Comparison of ENCODE assay signal across 19 cellular contexts in genomic region chr7:47588704-47589225, GRCh38. TPM values are rescaled to one million over a fixed set of nuclear protein-coding genes. Genes with fewer than 3 reads are reported as not detected.
A peak's percentile ranks its signal among the peaks of the same experiment; 100 is the strongest.
DNase-seq lines count a peak whose midpoint lies in the region; ATAC-seq and TF ChIP-seq lines count a peak whose summit lies in the region.
"Had no signal": no experiment of that assay in that cellular context is flagged by ENCODE, and none has a peak within 500 bp of the region (broad histone marks: within the 10 kb centered on the region; RNA-seq: fewer than 3 reads in every experiment).

No MANE protein-coding gene starts in this region.

- H3K9me3 ChIP-seq in Caco-2 (peaks cover 3% of the 10 kb centered on the region; the same call in 1 of the 2 replicates), mucosa of rectum (ENCODE audit: control insufficient read depth in 2 of 2, low read length in 2 of 2) (no peaks in the 10 kb centered on the region), mammary epithelial cell (replicated peaks; ENCODE audit: insufficient read depth, low read length) (no peaks in the 10 kb centered on the region)
- H3K9me3 ChIP-seq in CD8-positive, alpha-beta T cell (ENCODE audit: low read length): no peaks in the 10 kb centered on the region
- H3K9me3 ChIP-seq: esophagus squamous epithelium, ovary, right atrium auricular region had no signal

- H4K20me1 ChIP-seq in mammary epithelial cell (ENCODE audit: insufficient read depth, low read length): no peaks in the 10 kb centered on the region

- 92% methylated on average over 7 of the region's 8 CpGs for WGBS in mammary epithelial cell (ENCODE audit: low coverage, missing lambda C conversion rate)

- H3K9ac ChIP-seq in mucosa of rectum (ENCODE audit: low read depth in 1 of 2, low read length in 2 of 2): peak overlapping the region; percentile 33 to 34
- H3K9ac ChIP-seq in mammary epithelial cell (ENCODE audit: insufficient read depth, low read length): no peak overlapping the region

- CTCF ChIA-PET in Caco-2 (lab: Charles Lee) (no interaction called here), mammary epithelial cell (lab: Charles Lee; ENCODE audit: low non-redundant PET) (no interaction called here)
- CTCF ChIA-PET in CD8-positive, alpha-beta T cell (lab: Charles Lee): no interaction called here

- H3K9me3 Mint-ChIP-seq in Caco-2 (ENCODE audit: unreplicated experiment) (no peaks in the 10 kb centered on the region), brain (peaks cover 4 to 11% (median 8%) of the 10 kb centered on the region in 5 experiments)
- H3K9me3 Mint-ChIP-seq in CD8-positive, alpha-beta T cell: peaks cover 2% of the 10 kb centered on the region

- H3K4me1 ChIP-seq in Caco-2 (peaks cover 72% of the 10 kb centered on the region), mucosa of rectum (ENCODE audit: control insufficient read depth in 2 of 2, insufficient read depth in 2 of 2, low read length in 2 of 2) (peaks cover 2 to 10% of the 10 kb centered on the region in 2 donors), mammary epithelial cell (ENCODE audit: insufficient read depth, low read length) (peaks cover 27% of the 10 kb centered on the region)
- no peaks in the 10 kb centered on the region for H3K4me1 ChIP-seq in CD8-positive, alpha-beta T cell (ENCODE audit: insufficient read depth, low read length)

- H3K27me3 Mint-ChIP-seq in Caco-2 (ENCODE audit: insufficient read depth, unreplicated experiment) (no peaks in the 10 kb centered on the region), brain (peaks cover 5% of the 10 kb centered on the region)
- H3K27me3 Mint-ChIP-seq in CD8-positive, alpha-beta T cell (ENCODE audit: low read depth): peaks cover 11% of the 10 kb centered on the region
- H3K27me3 Mint-ChIP-seq: effector memory CD8-positive, alpha-beta T cell; T-helper 17 cell had no signal

- TF ChIP-seq CTCF in Caco-2 (IDR thresholded peaks at IDR 0.05; ENCODE audit: insufficient read depth in 1 of 2, low read depth in 1 of 2, low read length in 1 of 2, severe bottlenecking in 1 of 2, unreplicated experiment in 1 of 2): no peak
- no peak for TF ChIP-seq CTCF in brain (conservative IDR thresholded peaks at IDR 0.05)
- no peak for TF ChIP-seq CTCF in mammary epithelial cell (conservative IDR thresholded peaks at IDR 0.05 in 1 of 2, IDR thresholded peaks at IDR 0.05 in 1 of 2; ENCODE audit: extremely low read depth in 1 of 2, insufficient read depth in 1 of 2, low read depth in 1 of 2, low read length in 2 of 2)
- TF ChIP-seq CTCF in CD8-positive, alpha-beta T cell (IDR thresholded peaks at IDR 0.05): no peak

- H3K27ac ChIP-seq in mucosa of rectum (ENCODE audit: low read depth in 2 of 2, low read length in 2 of 2) (peak overlapping the region; percentile 61 to 77), mammary epithelial cell (ENCODE audit: insufficient read depth, low read depth, low read length) (no peak overlapping the region)
- H3K27ac ChIP-seq in CD8-positive, alpha-beta T cell (ENCODE audit: low read depth, low read length): no peak overlapping the region
- H3K27ac ChIP-seq: esophagus squamous epithelium, ovary, right atrium auricular region had no signal

- H3K27me3 ChIP-seq in Caco-2 (replicated peaks; ENCODE audit: control insufficient read depth, insufficient read depth, low read length) (no peaks in the 10 kb centered on the region), mucosa of rectum (ENCODE audit: control insufficient read depth in 2 of 2, insufficient read depth in 2 of 2, low read length in 2 of 2) (no peaks in the 10 kb centered on the region), mammary epithelial cell (ENCODE audit: insufficient read depth, low read length) (no peaks in the 10 kb centered on the region)
- H3K27me3 ChIP-seq in CD8-positive, alpha-beta T cell (ENCODE audit: insufficient read depth, low read length): no peaks in the 10 kb centered on the region
- H3K27me3 ChIP-seq: ovary, right atrium auricular region had no signal

- ATAC-seq in HG03095 (IDR thresholded peaks at IDR 0.05; ENCODE audit: unreplicated experiment): peak; percentile 60
- no peak for ATAC-seq in CD8-positive, alpha-beta T cell
- ATAC-seq: effector memory CD8-positive, alpha-beta T cell; naive thymus-derived CD8-positive, alpha-beta T cell; T-helper 17 cell had no signal

- DNase-seq in Caco-2 (no peak), superior temporal gyrus (ENCODE audit: extremely low spot score) (no peak), mammary epithelial cell (no peak), NCI-H1694 (lab: John Stamatoyannopoulos, UW) (no peak)
- no peak for DNase-seq in CD8-positive, alpha-beta T cell
- DNase-seq: activated naive CD8-positive, alpha-beta T cell treated with anti-CD3 and anti-CD28 coated beads for 36 hours; effector memory CD8-positive, alpha-beta T cell; esophagus squamous epithelium; kidney; naive thymus-derived CD8-positive, alpha-beta T cell; NCI-H1105 treated with DMSO at 0.1 percent for 48 hours; NCI-H2107; NCI-H510A treated with DMSO at 0.1 percent for 48 hours; ovary; T-helper 17 cell had no signal

- peaks cover 50% of the 10 kb centered on the region for H3K4me1 Mint-ChIP-seq in Caco-2 (ENCODE audit: low read depth, unreplicated experiment)
- peaks cover 29% of the 10 kb centered on the region for H3K4me1 Mint-ChIP-seq in brain
- H3K4me1 Mint-ChIP-seq in CD8-positive, alpha-beta T cell (ENCODE audit: low read depth): no peaks in the 10 kb centered on the region
- H3K4me1 Mint-ChIP-seq: activated naive CD8-positive, alpha-beta T cell treated with anti-CD3 and anti-CD28 coated beads for 36 hours had no signal

- no peak overlapping the region for H3K4me3 Mint-ChIP-seq in Caco-2 (ENCODE audit: unreplicated experiment)
- peak overlapping the region in 1 of 5 experiments; percentile 42 for H3K4me3 Mint-ChIP-seq in brain
- no peak overlapping the region for H3K4me3 Mint-ChIP-seq in CD8-positive, alpha-beta T cell
- H3K4me3 Mint-ChIP-seq: activated naive CD8-positive, alpha-beta T cell treated with anti-CD3 and anti-CD28 coated beads for 36 hours; effector memory CD8-positive, alpha-beta T cell; naive thymus-derived CD8-positive, alpha-beta T cell; T-helper 17 cell had no signal

- H3K4me2 ChIP-seq in mammary epithelial cell (ENCODE audit: insufficient read depth, low read depth, low read length): no peak overlapping the region

- in situ Hi-C loops in mammary epithelial cell (cut with MboI; ENCODE audit: low sequenced_read_pairs in 2 of 2): loop anchor here in 1 of 2 donors (25.0 kb wide), 1 partner anchor 224 kb away; no protein-coding TSS in a partner anchor

- H3K36me3 Mint-ChIP-seq in Caco-2 (ENCODE audit: insufficient read depth, unreplicated experiment) (peaks cover 12% of the 10 kb centered on the region), brain (no peaks in the 10 kb centered on the region)
- H3K36me3 Mint-ChIP-seq in CD8-positive, alpha-beta T cell: no peaks in the 10 kb centered on the region
- H3K36me3 Mint-ChIP-seq: activated naive CD8-positive, alpha-beta T cell treated with anti-CD3 and anti-CD28 coated beads for 36 hours; naive thymus-derived CD8-positive, alpha-beta T cell had no signal

- intact Hi-C loops in Caco-2 (cut with micrococcal nuclease; ENCODE audit: unreplicated experiment) (no loop called here), mammary epithelial cell (cut with micrococcal nuclease) (loop anchor here (10.0 kb wide), 1 partner anchor 114 kb away; no protein-coding TSS in a partner anchor)
- intact Hi-C loops in CD8-positive, alpha-beta T cell (cut with DNase I, micrococcal nuclease): no loop called here

- H3K79me2 ChIP-seq in mammary epithelial cell (ENCODE audit: insufficient read depth, low read length): no peaks in the 10 kb centered on the region

- no peak overlapping the region for H2AFZ ChIP-seq in mammary epithelial cell (ENCODE audit: low read depth, low read length)

- H3K27ac Mint-ChIP-seq in Caco-2 (ENCODE audit: unreplicated experiment): peak overlapping the region; percentile 74
- peak overlapping the region in 4 of 5 experiments; percentile 10 to 69 (median 59) for H3K27ac Mint-ChIP-seq in brain
- H3K27ac Mint-ChIP-seq in CD8-positive, alpha-beta T cell: no peak overlapping the region
- H3K27ac Mint-ChIP-seq: activated naive CD8-positive, alpha-beta T cell treated with anti-CD3 and anti-CD28 coated beads for 36 hours; effector memory CD8-positive, alpha-beta T cell; T-helper 17 cell had no signal

- dilution Hi-C loops in mammary epithelial cell (cut with HindIII; ENCODE audit: low sequenced_read_pairs): no loop called here

- BruUV-seq in Caco-2 (replicated peaks; lab: Mats Ljungman, UMichigan) (no TSS peak), mammary epithelial cell (replicated peaks; lab: Mats Ljungman, UMichigan) (no TSS peak)

- H3K36me3 ChIP-seq in Caco-2 (ENCODE audit: control insufficient read depth, insufficient read depth, low read length) (no peaks in the 10 kb centered on the region), mucosa of rectum (ENCODE audit: control insufficient read depth in 2 of 2, insufficient read depth in 2 of 2, low read length in 2 of 2) (no peaks in the 10 kb centered on the region), mammary epithelial cell (ENCODE audit: insufficient read depth, low read length) (no peaks in the 10 kb centered on the region)
- H3K36me3 ChIP-seq in CD8-positive, alpha-beta T cell (ENCODE audit: insufficient read depth, low read length): no peaks in the 10 kb centered on the region
- H3K36me3 ChIP-seq: esophagus squamous epithelium, ovary, right atrium auricular region had no signal

- POLR2A ChIA-PET in Caco-2 (lab: Charles Lee): no interaction called here
- POLR2A ChIA-PET in CD8-positive, alpha-beta T cell (lab: Charles Lee): no interaction called here

- H3K4me3 ChIP-seq in Caco-2 (ENCODE audit: low read depth, low read length): no peak overlapping the region
- H3K4me3 ChIP-seq in mucosa of rectum (ENCODE audit: low read length in 2 of 2): no peak overlapping the region
- H3K4me3 ChIP-seq in mammary epithelial cell (replicated peaks in 1 of 3; ENCODE audit: insufficient read depth in 1 of 3, low read depth in 2 of 3, low read length in 3 of 3): no peak overlapping the region
- H3K4me3 ChIP-seq in CD8-positive, alpha-beta T cell (ENCODE audit: low read depth, low read length): no peak overlapping the region
- H3K4me3 ChIP-seq: esophagus squamous epithelium, ovary, right atrium auricular region had no signal

RNA-seq across cellular contexts. Expression of gene TNS3, which starts 6.9 kb away (rescaled TPM):
- total RNA-seq in Caco-2 (2022) (252 and 263 TPM in 2 replicates), mammary epithelial cell (10 to 100 TPM; 15.0 to 43.5 TPM)
- polyA plus RNA-seq in brain (ENCODE audit: insufficient read depth, low read depth, low replicate concordance) (28.1 TPM), mammary epithelial cell (12.9 TPM)
- 27.8 TPM for polyA minus RNA-seq in mammary epithelial cell
- under 1 TPM; 0.24 to 0.33 TPM for total RNA-seq in CD8-positive, alpha-beta T cell
- polyA plus RNA-seq: naive thymus-derived CD8-positive, alpha-beta T cell had no signal

Comparison
In these comparisons a context has a peak if more than half of its experiments do, and no peak if none do; other contexts are left out.
1. H3K27ac ChIP-seq: peak in mucosa of rectum (2 of 2); none in mammary epithelial cell (single experiment) and CD8-positive, alpha-beta T cell (single experiment).
2. RNA of gene TNS3, which starts 6.9 kb away (total RNA-seq): 252 to 263 TPM in Caco-2 and 15.0 to 43.5 TPM in mammary epithelial cell; 0.24 to 0.33 TPM in CD8-positive, alpha-beta T cell; every median in the first group is over 10 times any median in the second.